In genomic region chr4:126269106-126269505, GRCh38 we compare ENCODE assay signal across 17 cellular contexts.
"Had no signal": no experiment of that assay in that cellular context is flagged by ENCODE, and none has a peak within 500 bp of the region (broad histone marks: within the 10 kb centered on the region; RNA-seq: fewer than 3 reads in every experiment).

No MANE protein-coding gene starts in this region.

- H3K27ac ChIP-seq: breast epithelium, esophagus muscularis mucosa, gastrocnemius medialis, lower lobe of right lung, neutrophil had no signal

- H3K4me1 ChIP-seq: breast epithelium, esophagus muscularis mucosa, gastrocnemius medialis, lower lobe of right lung had no signal

- ATAC-seq: activated naive CD4-positive, alpha-beta T cell treated with anti-CD3 and anti-CD28 coated beads, Interleukin-2, amount 50 U/mL, for 72 hours; gastrocnemius medialis; lower lobe of right lung; sciatic nerve had no signal

- DNase-seq: activated B cell treated with CpG ODN at 0.5 μM for 24 hours; activated CD4-positive, alpha-beta T cell treated with anti-CD3 and anti-CD28 coated beads, Interleukin-2, amount 10 ng/mL, durations not matched to agents 24 days and 14 days; activated effector memory CD4-positive, alpha-beta T cell treated with anti-CD3 and anti-CD28 coated beads, Interleukin-2, amount 50 U/mL, for 16 hours; gastrocnemius medialis; hippocampal formation; kidney glomerular epithelial cell; lower lobe of right lung; naive B cell; stimulated activated CD4-positive, alpha-beta T cell treated with anti-CD3 and anti-CD28 coated beads, Interleukin-12 subunit alpha, Interleukin-12 subunit beta, amount 100 ng/mL, for 4 hours; stimulated activated CD4-positive, alpha-beta T cell treated with anti-CD3 and anti-CD28 coated beads, Interleukin-2, amount 100 ng/mL, for 48 hours; stimulated activated naive CD4-positive, alpha-beta T cell treated with Interleukin-2 at 50 U/mL for 16 hours; T-helper 2 cell had no signal

- H3K9me3 ChIP-seq: breast epithelium, esophagus muscularis mucosa, gastrocnemius medialis, lower lobe of right lung, neutrophil had no signal

- H3K4me3 ChIP-seq: breast epithelium, esophagus muscularis mucosa, gastrocnemius medialis, lower lobe of right lung had no signal

- H3K36me3 ChIP-seq: breast epithelium, esophagus muscularis mucosa, gastrocnemius medialis, lower lobe of right lung, neutrophil had no signal

- H3K27me3 ChIP-seq: breast epithelium, esophagus muscularis mucosa, gastrocnemius medialis, neutrophil had no signal
